ENCODE assay signal across 15 cellular contexts in genomic region chr2:212385241-212385640, GRCh38.
A peak's percentile ranks its signal among the peaks of the same experiment; 100 is the strongest.
DNase-seq lines count a peak whose midpoint lies in the region; ATAC-seq and TF ChIP-seq lines count a peak whose summit lies in the region.
"Had no signal": no experiment of that assay in that cellular context is flagged by ENCODE, and none has a peak within 500 bp of the region (broad histone marks: within the 10 kb centered on the region; RNA-seq: fewer than 3 reads in every experiment).

No MANE protein-coding gene starts in this region.

- no peak for ATAC-seq in stimulated activated naive CD8-positive, alpha-beta T cell treated with anti-CD3 and anti-CD28 coated beads, Interleukin-15, amount 100 ng/mL, for 72 hours
- ATAC-seq in HG02759 (IDR thresholded peaks at IDR 0.05; ENCODE audit: unreplicated experiment): no peak
- ATAC-seq in activated naive CD8-positive, alpha-beta T cell treated with anti-CD3 and anti-CD28 coated beads, Interleukin-2, amount 50 U/mL, for 24 hours: no peak

- no peak overlapping the region for H3K27ac ChIP-seq in RWPE1
- H3K27ac ChIP-seq: BLaER1 treated with 17β-estradiol and CSF1 and Interleukin-3, amounts not matched to agents 10 nM and 100 nM had no signal

- TF ChIP-seq CTCF in RWPE1 (conservative IDR thresholded peaks at IDR 0.05; ENCODE audit: low read depth): no peak
- TF ChIP-seq CTCF in epithelial cell of esophagus (IDR thresholded peaks at IDR 0.05; ENCODE audit: insufficient read depth, low read depth, low read length, missing control alignments): no peak

- peaks cover 0 to 4% of the 10 kb centered on the region in 2 donors for H3K9me3 Mint-ChIP-seq in stimulated activated naive CD8-positive, alpha-beta T cell treated with anti-CD3 and anti-CD28 coated beads, Interleukin-15, amount 100 ng/mL, for 72 hours
- H3K9me3 Mint-ChIP-seq in activated naive CD8-positive, alpha-beta T cell treated with anti-CD3 and anti-CD28 coated beads, Interleukin-2, amount 50 U/mL, for 24 hours: no peaks in the 10 kb centered on the region
- H3K9me3 Mint-ChIP-seq: HFFc6 had no signal

- CTCF ChIA-PET in RWPE1 (lab: Yijun Ruan, JAX): interaction anchor here (0.6 to 0.8 kb wide), 2 partner anchors 694 to 1521 kb away, joined by 3 read pairs; no protein-coding TSS in a partner anchor

- POLR2A ChIA-PET in RWPE1 (lab: Yijun Ruan, JAX; ENCODE audit: low non-redundant PET): no interaction called here

- no peaks in the 10 kb centered on the region for H3K36me3 Mint-ChIP-seq in activated naive CD8-positive, alpha-beta T cell treated with anti-CD3 and anti-CD28 coated beads, Interleukin-2, amount 50 U/mL, for 24 hours (ENCODE audit: low read depth)
- H3K36me3 Mint-ChIP-seq: CD4-positive, CD25-positive, alpha-beta regulatory T cell had no signal

- peak; percentile 22 for DNase-seq in NCI-H345 (lab: John Stamatoyannopoulos, UW)
- no peak for DNase-seq in NCI-H345 treated with DMSO at 0.1 percent for 48 hours (lab: John Stamatoyannopoulos, UW; ENCODE audit: unreplicated experiment)
- peak; percentile 42 for DNase-seq in RWPE1 (ENCODE audit: low spot score)
- DNase-seq in epithelial cell of esophagus (ENCODE audit: low read depth): peak; percentile 85
- no peak for DNase-seq in stimulated activated naive CD8-positive, alpha-beta T cell treated with anti-CD3 and anti-CD28 coated beads, Interleukin-15, amount 100 ng/mL, for 72 hours
- DNase-seq in activated naive CD8-positive, alpha-beta T cell treated with anti-CD3 and anti-CD28 coated beads, Interleukin-2, amount 50 U/mL, for 24 hours: no peak
- DNase-seq: ACHN; CD4-positive, CD25-positive, alpha-beta regulatory T cell; DMS 273 treated with DMSO at 0.1 percent for 48 hours; DMS79 treated with DMSO at 0.1 percent for 48 hours; EL; HFFc6 had no signal

- H3K27me3 Mint-ChIP-seq in stimulated activated naive CD8-positive, alpha-beta T cell treated with anti-CD3 and anti-CD28 coated beads, Interleukin-15, amount 100 ng/mL, for 72 hours: no peaks in the 10 kb centered on the region
- H3K27me3 Mint-ChIP-seq in activated naive CD8-positive, alpha-beta T cell treated with anti-CD3 and anti-CD28 coated beads, Interleukin-2, amount 50 U/mL, for 24 hours: no peaks in the 10 kb centered on the region
- H3K27me3 Mint-ChIP-seq: CD4-positive, CD25-positive, alpha-beta regulatory T cell had no signal

- no peak overlapping the region for H3K4me3 Mint-ChIP-seq in stimulated activated naive CD8-positive, alpha-beta T cell treated with anti-CD3 and anti-CD28 coated beads, Interleukin-15, amount 100 ng/mL, for 72 hours
- H3K4me3 Mint-ChIP-seq in activated naive CD8-positive, alpha-beta T cell treated with anti-CD3 and anti-CD28 coated beads, Interleukin-2, amount 50 U/mL, for 24 hours: no peak overlapping the region
- H3K4me3 Mint-ChIP-seq: CD4-positive, CD25-positive, alpha-beta regulatory T cell; HFFc6 had no signal

- H3K4me1 Mint-ChIP-seq in stimulated activated naive CD8-positive, alpha-beta T cell treated with anti-CD3 and anti-CD28 coated beads, Interleukin-15, amount 100 ng/mL, for 72 hours: no peaks in the 10 kb centered on the region
- no peaks in the 10 kb centered on the region for H3K4me1 Mint-ChIP-seq in activated naive CD8-positive, alpha-beta T cell treated with anti-CD3 and anti-CD28 coated beads, Interleukin-2, amount 50 U/mL, for 24 hours
- H3K4me1 Mint-ChIP-seq: CD4-positive, CD25-positive, alpha-beta regulatory T cell had no signal

- no peak overlapping the region for H3K27ac Mint-ChIP-seq in stimulated activated naive CD8-positive, alpha-beta T cell treated with anti-CD3 and anti-CD28 coated beads, Interleukin-15, amount 100 ng/mL, for 72 hours
- no peak overlapping the region for H3K27ac Mint-ChIP-seq in activated naive CD8-positive, alpha-beta T cell treated with anti-CD3 and anti-CD28 coated beads, Interleukin-2, amount 50 U/mL, for 24 hours
- H3K27ac Mint-ChIP-seq: CD4-positive, CD25-positive, alpha-beta regulatory T cell; HFFc6 had no signal

- H3K4me3 ChIP-seq in epithelial cell of esophagus (ENCODE audit: low read length): no peak overlapping the region
- H3K4me3 ChIP-seq: BLaER1 treated with 17β-estradiol and CSF1 and Interleukin-3, amounts not matched to agents 10 nM and 100 nM; HAP-1 had no signal

Comparison
In these comparisons a context has a peak if more than half of its experiments do, and no peak if none do; other contexts are left out.
1. DNase-seq: peak in NCI-H345 (single experiment), RWPE1 (single experiment) and epithelial cell of esophagus (single experiment); none in NCI-H345 treated with DMSO at 0.1 percent for 48 hours (single experiment), stimulated activated naive CD8-positive, alpha-beta T cell treated with anti-CD3 and anti-CD28 coated beads, Interleukin-15, amount 100 ng/mL, for 72 hours (0 of 2) and activated naive CD8-positive, alpha-beta T cell treated with anti-CD3 and anti-CD28 coated beads, Interleukin-2, amount 50 U/mL, for 24 hours (single experiment).